Comparison of ENCODE assay signal across 24 cellular contexts in the genomic region with DNA sequence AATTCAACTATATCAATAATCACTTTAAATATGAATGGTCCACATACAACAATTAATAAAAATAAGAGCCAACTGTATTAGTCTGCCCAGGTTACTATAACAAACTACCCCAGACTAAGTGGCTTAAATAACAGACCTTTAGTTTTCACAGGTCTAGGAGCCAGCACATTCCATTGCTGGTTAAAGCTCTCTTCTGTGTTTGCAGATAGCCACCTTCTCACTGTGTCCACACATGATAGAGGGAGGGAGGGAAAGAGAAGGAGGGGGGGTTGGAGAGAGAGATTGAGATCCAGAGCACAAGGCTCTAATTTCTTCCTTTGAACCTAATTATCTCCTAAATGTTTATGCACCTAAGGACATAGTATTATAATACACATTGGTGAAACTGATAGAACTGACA.
"Had no signal": no experiment of that assay in that cellular context is flagged by ENCODE, and none has a peak within 500 bp of the region (broad histone marks: within the 10 kb centered on the region; RNA-seq: fewer than 3 reads in every experiment).

No MANE protein-coding gene starts in this region.

- H3K27ac ChIP-seq: heart left ventricle, left ventricle myocardium inferior, ovary, right atrium auricular region, skin epidermis, suprapubic skin, thoracic aorta, tibial artery, uterus had no signal

- H3K4me3 ChIP-seq: heart left ventricle, left ventricle myocardium inferior, lung, mucosa of descending colon, ovary, right atrium auricular region, skin epidermis, suprapubic skin, thoracic aorta, tibial artery, uterus had no signal

- H3K4me1 ChIP-seq: heart left ventricle, left ventricle myocardium inferior, right atrium auricular region, suprapubic skin, tibial artery, uterus had no signal

- ATAC-seq: heart left ventricle; mucosa of descending colon; naive thymus-derived CD4-positive, alpha-beta T cell; natural killer cell treated with Interleukin-12 subunit alpha and Interleukin-12 subunit beta and Interleukin-15 and Interleukin-18, amount 100 ng/mL, for 72 hours; sciatic nerve; stimulated activated effector memory CD8-positive, alpha-beta T cell treated with anti-CD3 and anti-CD28 coated beads, Interleukin-12 subunit alpha, Interleukin-12 subunit beta, amount 100 ng/mL, for 72 hours had no signal

- FAIRE-seq: keratinocyte had no signal

- DNase-seq: heart left ventricle; hypothalamus; left ventricle myocardium inferior; midbrain; mucosa of descending colon; naive thymus-derived CD4-positive, alpha-beta T cell; ovary; stimulated activated CD4-positive, alpha-beta T cell treated with anti-CD3 and anti-CD28 coated beads, Interleukin-12 subunit alpha, Interleukin-12 subunit beta, amount 100 ng/mL, for 4 hours; stimulated activated CD4-positive, alpha-beta T cell treated with anti-CD3 and anti-CD28 coated beads, Interleukin-15, amount 100 ng/mL, for 24 hours; stimulated activated CD4-positive, alpha-beta T cell treated with anti-CD3 and anti-CD28 coated beads, Interleukin-2, amount 100 ng/mL, for 24 hours; stimulated activated CD4-positive, alpha-beta T cell treated with anti-CD3 and anti-CD28 coated beads, Interleukin-4, amount 100 ng/mL, for 24 hours; stimulated activated naive CD4-positive, alpha-beta T cell; tibial artery; trophoblast cell; uterus had no signal

- H3K36me3 ChIP-seq: heart left ventricle, left ventricle myocardium inferior, ovary, right atrium auricular region, suprapubic skin, thoracic aorta, tibial artery, uterus had no signal

- H3K9me3 ChIP-seq: mucosa of descending colon, ovary, right atrium auricular region, suprapubic skin, thoracic aorta, tibial artery, uterus had no signal

- H3K27me3 ChIP-seq: heart left ventricle, ovary, right atrium auricular region, suprapubic skin, tibial artery, uterus had no signal
